16 cellular contexts compared by ENCODE assay signal in genomic region chr12:76236640-76237039, GRCh38.
DNase-seq lines count a peak whose midpoint lies in the region; ATAC-seq, FAIRE-seq and TF ChIP-seq lines count a peak whose summit lies in the region.
"Had no signal": no experiment of that assay in that cellular context is flagged by ENCODE, and none has a peak within 500 bp of the region (broad histone marks: within the 10 kb centered on the region; RNA-seq: fewer than 3 reads in every experiment).

No MANE protein-coding gene starts in this region.

- H3K27me3 ChIP-seq in Panc1 (ENCODE audit: control insufficient read depth, insufficient read depth, low read length) (no peaks in the 10 kb centered on the region), endodermal cell (ENCODE audit: control insufficient read depth, insufficient read depth, low read length, poor library complexity, severe bottlenecking) (no peaks in the 10 kb centered on the region)
- H3K27me3 ChIP-seq: heart right ventricle had no signal

- H3K4me3 ChIP-seq in Panc1 (ENCODE audit: low read depth in 2 of 2, low read length in 2 of 2) (no peak overlapping the region), endodermal cell (ENCODE audit: low read length) (no peak overlapping the region)
- H3K4me3 ChIP-seq: heart right ventricle had no signal

- CTCF ChIA-PET in Panc1 (lab: Charles Lee): no interaction called here

- BruUV-seq in Panc1 (replicated peaks; lab: Mats Ljungman, UMichigan): no TSS peak

- TF ChIP-seq CTCF in Panc1 (IDR thresholded peaks at IDR 0.05): no peak
- no peak for TF ChIP-seq CTCF in endodermal cell (conservative IDR thresholded peaks at IDR 0.05)

- intact Hi-C loops in Panc1 (cut with micrococcal nuclease; ENCODE audit: unreplicated experiment): no loop called here

- H3K36me3 ChIP-seq in Panc1 (ENCODE audit: control insufficient read depth, insufficient read depth, low read length) (no peaks in the 10 kb centered on the region), endodermal cell (ENCODE audit: control insufficient read depth, insufficient read depth, low read length) (no peaks in the 10 kb centered on the region)
- H3K36me3 ChIP-seq: heart right ventricle had no signal

- H3K27me3 Mint-ChIP-seq in endodermal cell (ENCODE audit: insufficient read depth): no peaks in the 10 kb centered on the region
- H3K27me3 Mint-ChIP-seq: activated naive CD4-positive, alpha-beta T cell treated with anti-CD3 and anti-CD28 coated beads, Interleukin-2, amount 50 U/mL, for 24 hours had no signal

- in situ Hi-C loops in Panc1 (cut with HindIII; ENCODE audit: low pct_unique_long_range_greater_than_20kb, low sequenced_read_pairs): no loop called here

- POLR2A ChIA-PET in Panc1 (lab: Charles Lee): no interaction called here

- DNase-seq in H54 (ENCODE audit: insufficient read length, low spot score) (peak; percentile 12), Panc1 (ENCODE audit: low read depth, low spot score) (peak; percentile 63), endodermal cell (peak; percentile 10), non-pigmented ciliary epithelial cell (ENCODE audit: low read depth) (peak; percentile 62)
- DNase-seq: activated CD8-positive, alpha-beta memory T cell treated with anti-CD3 and anti-CD28 coated beads, Interleukin-2, amount 50 U/mL, for 4 hours; C1 segment of cervical spinal cord; cerebellar nuclear complex; heart right ventricle; NCI-H1694 had no signal

- no peak overlapping the region for H3K9ac ChIP-seq in endodermal cell (ENCODE audit: extremely low read depth, low read length, poor library complexity, severe bottlenecking)

- ATAC-seq in Panc1: peak; percentile 89
- ATAC-seq in GM19455 (IDR thresholded peaks at IDR 0.05; ENCODE audit: unreplicated experiment): no peak
- no peak for ATAC-seq in HG02571 (IDR thresholded peaks at IDR 0.05; ENCODE audit: unreplicated experiment)
- no peak for ATAC-seq in GM21367 (IDR thresholded peaks at IDR 0.05; ENCODE audit: unreplicated experiment)
- ATAC-seq: heart right ventricle, left lobe of liver had no signal

- no peaks in the 10 kb centered on the region for H3K4me1 Mint-ChIP-seq in endodermal cell
- H3K4me1 Mint-ChIP-seq: activated naive CD4-positive, alpha-beta T cell treated with anti-CD3 and anti-CD28 coated beads, Interleukin-2, amount 50 U/mL, for 24 hours had no signal

- H3K9me3 Mint-ChIP-seq in endodermal cell: peaks cover 6% of the 10 kb centered on the region
- H3K9me3 Mint-ChIP-seq: activated naive CD4-positive, alpha-beta T cell treated with anti-CD3 and anti-CD28 coated beads, Interleukin-2, amount 50 U/mL, for 24 hours had no signal

- 88 to 99% methylated on average over 7 of the region's 7 CpGs for WGBS in endodermal cell (ENCODE audit: insufficient coverage in 1 of 2, insufficient read length in 1 of 2), 2 experiments

- no peak overlapping the region for H3K4me3 Mint-ChIP-seq in endodermal cell
- H3K4me3 Mint-ChIP-seq: activated naive CD4-positive, alpha-beta T cell treated with anti-CD3 and anti-CD28 coated beads, Interleukin-2, amount 50 U/mL, for 24 hours had no signal

- no peak for TF ChIP-seq POLR2A in H54 (IDR thresholded peaks at IDR 0.05; ENCODE audit: low read depth, low read length)

- H3K9me3 ChIP-seq in Panc1 (ENCODE audit: control insufficient read depth, insufficient read depth, low read depth, low read length) (no peaks in the 10 kb centered on the region), endodermal cell (ENCODE audit: control insufficient read depth, low read length) (no peaks in the 10 kb centered on the region)
- H3K9me3 ChIP-seq: heart right ventricle had no signal

- no peak overlapping the region for H3K27ac Mint-ChIP-seq in endodermal cell
- H3K27ac Mint-ChIP-seq: activated naive CD4-positive, alpha-beta T cell treated with anti-CD3 and anti-CD28 coated beads, Interleukin-2, amount 50 U/mL, for 24 hours had no signal

- peak; percentile 80 for FAIRE-seq in H54 (lab: Jason Lieb, UNC)
- FAIRE-seq: G401.6, H1 had no signal

- H3K4me1 ChIP-seq in Panc1 (ENCODE audit: control insufficient read depth, insufficient read depth, low read length): no peaks in the 10 kb centered on the region; the same call in 1 of the 2 replicates
- no peaks in the 10 kb centered on the region for H3K4me1 ChIP-seq in endodermal cell (ENCODE audit: control insufficient read depth, insufficient read depth, low read length)
- H3K4me1 ChIP-seq: heart right ventricle had no signal

- no peak overlapping the region for H3K27ac ChIP-seq in Panc1 (ENCODE audit: low read length)
- no peak overlapping the region for H3K27ac ChIP-seq in endodermal cell (ENCODE audit: low read depth, low read length)
- H3K27ac ChIP-seq: heart right ventricle had no signal

- no peaks in the 10 kb centered on the region for H3K36me3 Mint-ChIP-seq in endodermal cell (ENCODE audit: low read depth)
- H3K36me3 Mint-ChIP-seq: activated naive CD4-positive, alpha-beta T cell treated with anti-CD3 and anti-CD28 coated beads, Interleukin-2, amount 50 U/mL, for 24 hours had no signal

Comparison
In these comparisons a context has a peak if more than half of its experiments do, and no peak if none do; other contexts are left out.
1. DNase-seq: peak in every context shown above with its lines; median percentile 63 in Panc1; 62 in non-pigmented ciliary epithelial cell; 12 in H54; 10 in endodermal cell.